In genomic region chr5:149130932-149131273, GRCh38 we compare ENCODE assay signal across 19 cellular contexts. TPM values are rescaled to one million over a fixed set of nuclear protein-coding genes. Genes with fewer than 3 reads are reported as not detected.
A peak's percentile ranks its signal among the peaks of the same experiment; 100 is the strongest.
DNase-seq lines count a peak whose midpoint lies in the region; ATAC-seq and TF ChIP-seq lines count a peak whose summit lies in the region.
"Had no signal": no experiment of that assay in that cellular context is flagged by ENCODE, and none has a peak within 500 bp of the region (broad histone marks: within the 10 kb centered on the region; RNA-seq: fewer than 3 reads in every experiment).

No MANE protein-coding gene starts in this region.

- H3K36me3 ChIP-seq in left ventricle myocardium inferior (no peaks in the 10 kb centered on the region), RWPE2 (ENCODE audit: low read depth) (no peaks in the 10 kb centered on the region), right atrium auricular region (no peaks in the 10 kb centered on the region), mesenchymal stem cell (ENCODE audit: control insufficient read depth in 1 of 2, insufficient read depth in 2 of 2, low read depth in 1 of 2, low read length in 2 of 2) (no peaks in the 10 kb centered on the region)
- H3K36me3 ChIP-seq: Peyer's patch had no signal

- no peak overlapping the region for H2BK120ac ChIP-seq in mesenchymal stem cell (ENCODE audit: low read depth, low read length)

- no peak overlapping the region for H2AK5ac ChIP-seq in mesenchymal stem cell (ENCODE audit: low read length, severe bottlenecking)

- H2BK5ac ChIP-seq in mesenchymal stem cell (ENCODE audit: low read depth, low read length, poor library complexity, severe bottlenecking): no peak overlapping the region

- H3K14ac ChIP-seq in mesenchymal stem cell (ENCODE audit: low read length in 2 of 2): no peak overlapping the region

- 58% methylated on average over 3 of the region's 3 CpGs for WGBS in mesenchymal stem cell

- H3K9ac ChIP-seq in mesenchymal stem cell (ENCODE audit: low read length): no peak overlapping the region

- H2BK12ac ChIP-seq in mesenchymal stem cell (ENCODE audit: low read length in 2 of 2): no peak overlapping the region

- no peak overlapping the region for H2AFZ ChIP-seq in mesenchymal stem cell (ENCODE audit: low read depth, low read length)

- H3K18ac ChIP-seq in mesenchymal stem cell (ENCODE audit: low read depth in 1 of 2, low read length in 2 of 2): no peak overlapping the region

- H3K4me1 ChIP-seq in left ventricle myocardium inferior (peaks cover 46% of the 10 kb centered on the region), RWPE2 (ENCODE audit: insufficient read depth, poor library complexity, severe bottlenecking) (peaks cover 69% of the 10 kb centered on the region), right atrium auricular region (peaks cover 0 to 57% of the 10 kb centered on the region in 2 donors), mesenchymal stem cell (ENCODE audit: control insufficient read depth, insufficient read depth, low read depth, low read length) (peaks cover 6% of the 10 kb centered on the region)
- H3K4me1 ChIP-seq: Peyer's patch had no signal

- H4K91ac ChIP-seq in mesenchymal stem cell (ENCODE audit: low read length): no peak overlapping the region

- H3K27me3 ChIP-seq in left ventricle myocardium inferior (ENCODE audit: low read depth) (no peaks in the 10 kb centered on the region), RWPE2 (ENCODE audit: insufficient read depth, poor library complexity, severe bottlenecking) (no peaks in the 10 kb centered on the region), right atrium auricular region (no peaks in the 10 kb centered on the region), mesenchymal stem cell (ENCODE audit: control insufficient read depth in 1 of 2, insufficient read depth in 1 of 2, low read length in 2 of 2) (no peaks in the 10 kb centered on the region)
- H3K27me3 ChIP-seq: Peyer's patch had no signal

- POLR2A ChIA-PET in HEK293T (lab: Yijun Ruan, JAX): no interaction called here

- no peak overlapping the region for H2BK15ac ChIP-seq in mesenchymal stem cell (ENCODE audit: low read depth, poor library complexity, severe bottlenecking)

- no peak overlapping the region for H3K4ac ChIP-seq in mesenchymal stem cell (ENCODE audit: low read depth in 1 of 2, low read length in 2 of 2)

- no peak overlapping the region for H3K23ac ChIP-seq in mesenchymal stem cell (ENCODE audit: low read length in 2 of 2)

- ATAC-seq in left cardiac atrium: no peak
- no peak for ATAC-seq in RWPE2 (ENCODE audit: low read depth)
- no peak for ATAC-seq in HG03521 (IDR thresholded peaks at IDR 0.05; ENCODE audit: unreplicated experiment)
- ATAC-seq: GM12878 had no signal

- H3K4me3 ChIP-seq in left ventricle myocardium inferior (no peak overlapping the region), RWPE2 (ENCODE audit: severe bottlenecking) (no peak overlapping the region), right atrium auricular region (no peak overlapping the region), mesenchymal stem cell (ENCODE audit: insufficient read depth in 1 of 2, low read depth in 1 of 2, low read length in 2 of 2) (no peak overlapping the region)
- H3K4me3 ChIP-seq: GM12878, Peyer's patch had no signal

- intact Hi-C loops in left ventricle myocardium inferior (cut with micrococcal nuclease) (no loop called here), left cardiac atrium (cut with DNase I) (no loop called here)

- no peak overlapping the region for H3K4me2 ChIP-seq in mesenchymal stem cell (ENCODE audit: low read length, poor library complexity, severe bottlenecking)

- H4K8ac ChIP-seq in mesenchymal stem cell (ENCODE audit: low read length): no peak overlapping the region

- H3K9me3 ChIP-seq in left ventricle myocardium inferior (replicated peaks): no peaks in the 10 kb centered on the region
- H3K9me3 ChIP-seq in RWPE2 (ENCODE audit: severe bottlenecking): no peaks in the 10 kb centered on the region
- H3K9me3 ChIP-seq in right atrium auricular region: no peaks in the 10 kb centered on the region
- no peaks in the 10 kb centered on the region for H3K9me3 ChIP-seq in mesenchymal stem cell (ENCODE audit: control insufficient read depth, low read length)
- H3K9me3 ChIP-seq: Peyer's patch had no signal

- H3K79me1 ChIP-seq in mesenchymal stem cell (replicated peaks; ENCODE audit: low read length, poor library complexity, severe bottlenecking): no peaks in the 10 kb centered on the region

- H3K27ac ChIP-seq in left ventricle myocardium inferior (replicated peaks): peak overlapping the region; percentile 52
- H3K27ac ChIP-seq in RWPE2 (ENCODE audit: poor library complexity, severe bottlenecking): peak overlapping the region; percentile 68
- H3K27ac ChIP-seq in right atrium auricular region: peak overlapping the region; percentile 64 to 68
- H3K27ac ChIP-seq in mesenchymal stem cell (ENCODE audit: low read length, poor library complexity, severe bottlenecking): no peak overlapping the region
- H3K27ac ChIP-seq: HL-60, Peyer's patch had no signal

- TF ChIP-seq CTCF in left ventricle myocardium inferior (IDR thresholded peaks at IDR 0.05; ENCODE audit: borderline replicate concordance): no peak
- no peak for TF ChIP-seq CTCF in RWPE2 (IDR thresholded peaks at IDR 0.05; ENCODE audit: poor library complexity, severe bottlenecking)
- TF ChIP-seq CTCF in right atrium auricular region (IDR thresholded peaks at IDR 0.05): no peak

- DNase-seq in left ventricle myocardium inferior: no peak
- no peak for DNase-seq in left cardiac atrium
- DNase-seq in RWPE2 (ENCODE audit: low spot score): no peak
- no peak for DNase-seq in right atrium auricular region (ENCODE audit: low spot score)
- DNase-seq in mesenchymal stem cell: no peak
- DNase-seq in HEK293T (ENCODE audit: extremely low spot score): no peak
- DNase-seq in activated gamma-delta T cell (lab: John Stamatoyannopoulos, UW): no peak
- DNase-seq: DND-41, KBM-7, NCI-H1048, NCI-H146, NCI-H2081, NCI-H510A, Peyer's patch, SHP77 treated with DMSO at 0.1 percent for 48 hours had no signal

- CTCF ChIA-PET in HEK293T (lab: Yijun Ruan, JAX): interaction anchor here (0.6 to 2.7 kb wide), 2 partner anchors 16 to 337 kb away, joined by 6 to 10 read pairs; no protein-coding TSS in a partner anchor

TF ChIP-seq in HEK293T, 16 proteins besides CTCF, POLR2A, EP300 and RAD21:
- TF ChIP-seq ZNF384 (IDR thresholded peaks at IDR 0.05): no peak
- no peak for TF ChIP-seq FOXK2 (IDR thresholded peaks at IDR 0.05)
- TF ChIP-seq TARDBP (IDR thresholded peaks at IDR 0.05): no peak
- no peak for TF ChIP-seq FOXA1 (IDR thresholded peaks at IDR 0.05)

RNA-seq across cellular contexts. Expression of gene ABLIM3, which starts 10.4 kb away (rescaled TPM):
- total RNA-seq in left ventricle myocardium inferior (122 TPM), left cardiac atrium (100 to 1,000 TPM; 106 to 129 TPM), right atrium auricular region (100 to 1,000 TPM; 109 to 145 TPM)
- polyA plus RNA-seq in mesenchymal stem cell (2013, experiment 1 of 2): 91.1 TPM
- polyA plus RNA-seq in mesenchymal stem cell (2013, experiment 2 of 2): 90.1 TPM
- total RNA-seq: A673, GM12878 had no signal
